ENCODE assay signal across 8 cellular contexts in the genomic region with DNA sequence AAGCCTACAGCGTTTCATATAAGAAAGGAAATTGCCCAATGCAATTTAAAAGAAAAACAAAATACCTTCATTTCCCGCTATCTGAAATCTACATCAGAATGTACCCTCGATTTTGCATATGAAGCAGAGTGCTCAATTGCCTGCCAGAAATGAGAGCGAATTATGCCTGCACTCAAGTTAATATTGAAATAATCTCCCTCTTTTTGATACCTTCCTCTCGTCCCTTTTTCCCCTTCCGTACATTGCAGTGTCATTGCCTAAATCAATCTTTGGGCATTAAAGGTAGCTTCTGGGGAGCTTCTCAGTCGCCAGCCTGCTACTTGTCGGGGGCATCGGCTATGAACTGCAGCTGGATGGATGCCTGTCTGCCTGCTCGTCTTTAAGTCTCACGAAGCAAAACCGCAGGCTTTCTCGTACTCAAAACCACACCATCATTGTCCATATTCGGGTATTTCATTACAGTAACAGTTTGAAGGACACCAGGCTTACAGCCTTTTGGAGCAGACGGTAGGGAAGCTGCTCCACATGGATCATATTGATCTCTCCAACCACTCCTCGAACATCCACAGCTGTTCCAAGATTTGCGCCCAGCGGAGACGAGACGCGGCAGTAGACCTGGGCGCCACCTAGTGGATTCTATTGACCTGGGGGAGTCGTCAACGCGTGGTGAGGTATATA.
DNase-seq lines count a peak whose midpoint lies in the region; ATAC-seq and TF ChIP-seq lines count a peak whose summit lies in the region.

No MANE protein-coding gene starts in this region.

- H3K36me3 Mint-ChIP-seq in WTC11 = no peaks in the 10 kb centered on the region

- TF ChIP-seq CTCF in WTC11 (IDR thresholded peaks at IDR 0.05) = peak; percentile 81
- peak; percentile 95 for TF ChIP-seq CTCF in kidney epithelial cell (IDR thresholded peaks at IDR 0.05; ENCODE audit: insufficient read depth, low read length, poor library complexity, severe bottlenecking)

- H3K9me3 Mint-ChIP-seq in WTC11 = no peaks in the 10 kb centered on the region

- peaks cover 9% of the 10 kb centered on the region; the same call in 1 of the 2 replicates for H3K27me3 Mint-ChIP-seq in WTC11 (ENCODE audit: low read depth)

- peak overlapping the region; percentile 79 for H3K4me3 Mint-ChIP-seq in WTC11

- H3K4me1 Mint-ChIP-seq in WTC11 = peaks cover 31% of the 10 kb centered on the region

- H3K27me3 ChIP-seq in kidney epithelial cell (ENCODE audit: control insufficient read depth, insufficient read depth, low read length) = no peaks in the 10 kb centered on the region

- DNase-seq in AG08396 (ENCODE audit: low spot score) (peak; percentile 67), NCI-H2227 (lab: John Stamatoyannopoulos, UW; ENCODE audit: unreplicated experiment) (peak; percentile 97), WTC11 (ENCODE audit: low spot score) (peak; percentile 88), kidney epithelial cell (ENCODE audit: low read depth) (no peak)
- peak; percentile 65 for DNase-seq in central memory CD4-positive, alpha-beta T cell
- DNase-seq in stimulated activated CD4-positive, alpha-beta T cell treated with anti-CD3 and anti-CD28 coated beads, Interleukin-1b, Interleukin-23, amount 100 ng/mL, for 4 hours (ENCODE audit: low read depth in 2 of 2) = peak; percentile 53 to 59

- ATAC-seq in GM18870 (IDR thresholded peaks at IDR 0.05; ENCODE audit: unreplicated experiment) (peak; percentile 75), HG03135 (IDR thresholded peaks at IDR 0.05; ENCODE audit: unreplicated experiment) (peak; percentile 66), WTC11 (peak; percentile 97)

- POLR2A ChIA-PET in WTC11 (lab: Charles Lee) = interaction anchor here (0.5 to 1.0 kb wide), 4 partner anchors 25 to 332 kb away, joined by 3 to 4 read pairs (median 4); no protein-coding TSS in a partner anchor

- H3K36me3 ChIP-seq in kidney epithelial cell (ENCODE audit: control insufficient read depth, insufficient read depth, low read length) = no peaks in the 10 kb centered on the region

- no peak overlapping the region; the same call in 1 of the 2 replicates for H3K27ac Mint-ChIP-seq in WTC11

- CTCF ChIA-PET in WTC11 (lab: Charles Lee) = interaction anchor here (0.5 to 4.1 kb wide), 100 partner anchors 9 to 1944 kb away, joined by 3 to 44 read pairs (median 4); a partner anchor contains a TSS

- peak overlapping the region; percentile 31 for H3K4me3 ChIP-seq in kidney epithelial cell (ENCODE audit: low read depth, low read length)

TF ChIP-seq in WTC11, 78 proteins besides CTCF, POLR2A, EP300 and RAD21:
- TF ChIP-seq SOX15 (CRISPR knock-in tag; IDR thresholded peaks at IDR 0.05) (no peak), TEAD1 (CRISPR knock-in tag; IDR thresholded peaks at IDR 0.05) (peak; percentile 37; the same call in 1 of the 2 replicates), SMAD3 (CRISPR knock-in tag; IDR thresholded peaks at IDR 0.05; ENCODE audit: borderline replicate concordance) (peak; percentile 49; the same call in 1 of the 2 replicates), ZNF416 (CRISPR knock-in tag; IDR thresholded peaks at IDR 0.05) (no peak), ZNF121 (CRISPR knock-in tag; IDR thresholded peaks at IDR 0.05) (no peak), GTF2I (CRISPR knock-in tag; conservative IDR thresholded peaks at IDR 0.05) (no peak)
- TF ChIP-seq, protein P1, sequence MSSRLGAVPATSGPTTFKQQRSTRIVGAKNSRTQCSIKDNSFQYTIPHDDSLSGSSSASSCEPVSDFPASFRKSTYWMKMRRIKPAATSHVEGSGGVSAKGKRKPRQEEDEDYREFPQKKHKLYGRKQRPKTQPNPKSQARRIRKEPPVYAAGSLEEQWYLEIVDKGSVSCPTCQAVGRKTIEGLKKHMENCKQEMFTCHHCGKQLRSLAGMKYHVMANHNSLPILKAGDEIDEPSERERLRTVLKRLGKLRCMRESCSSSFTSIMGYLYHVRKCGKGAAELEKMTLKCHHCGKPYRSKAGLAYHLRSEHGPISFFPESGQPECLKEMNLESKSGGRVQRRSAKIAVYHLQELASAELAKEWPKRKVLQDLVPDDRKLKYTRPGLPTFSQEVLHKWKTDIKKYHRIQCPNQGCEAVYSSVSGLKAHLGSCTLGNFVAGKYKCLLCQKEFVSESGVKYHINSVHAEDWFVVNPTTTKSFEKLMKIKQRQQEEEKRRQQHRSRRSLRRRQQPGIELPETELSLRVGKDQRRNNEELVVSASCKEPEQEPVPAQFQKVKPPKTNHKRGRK (CRISPR knock-in tag; IDR thresholded peaks at IDR 0.05; ENCODE audit: borderline replicate concordance) = no peak
- TF ChIP-seq, protein P2, sequence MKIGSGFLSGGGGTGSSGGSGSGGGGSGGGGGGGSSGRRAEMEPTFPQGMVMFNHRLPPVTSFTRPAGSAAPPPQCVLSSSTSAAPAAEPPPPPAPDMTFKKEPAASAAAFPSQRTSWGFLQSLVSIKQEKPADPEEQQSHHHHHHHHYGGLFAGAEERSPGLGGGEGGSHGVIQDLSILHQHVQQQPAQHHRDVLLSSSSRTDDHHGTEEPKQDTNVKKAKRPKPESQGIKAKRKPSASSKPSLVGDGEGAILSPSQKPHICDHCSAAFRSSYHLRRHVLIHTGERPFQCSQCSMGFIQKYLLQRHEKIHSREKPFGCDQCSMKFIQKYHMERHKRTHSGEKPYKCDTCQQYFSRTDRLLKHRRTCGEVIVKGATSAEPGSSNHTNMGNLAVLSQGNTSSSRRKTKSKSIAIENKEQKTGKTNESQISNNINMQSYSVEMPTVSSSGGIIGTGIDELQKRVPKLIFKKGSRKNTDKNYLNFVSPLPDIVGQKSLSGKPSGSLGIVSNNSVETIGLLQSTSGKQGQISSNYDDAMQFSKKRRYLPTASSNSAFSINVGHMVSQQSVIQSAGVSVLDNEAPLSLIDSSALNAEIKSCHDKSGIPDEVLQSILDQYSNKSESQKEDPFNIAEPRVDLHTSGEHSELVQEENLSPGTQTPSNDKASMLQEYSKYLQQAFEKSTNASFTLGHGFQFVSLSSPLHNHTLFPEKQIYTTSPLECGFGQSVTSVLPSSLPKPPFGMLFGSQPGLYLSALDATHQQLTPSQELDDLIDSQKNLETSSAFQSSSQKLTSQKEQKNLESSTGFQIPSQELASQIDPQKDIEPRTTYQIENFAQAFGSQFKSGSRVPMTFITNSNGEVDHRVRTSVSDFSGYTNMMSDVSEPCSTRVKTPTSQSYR (CRISPR knock-in tag; IDR thresholded peaks at IDR 0.05) = no peak
- TF ChIP-seq, protein P3, sequence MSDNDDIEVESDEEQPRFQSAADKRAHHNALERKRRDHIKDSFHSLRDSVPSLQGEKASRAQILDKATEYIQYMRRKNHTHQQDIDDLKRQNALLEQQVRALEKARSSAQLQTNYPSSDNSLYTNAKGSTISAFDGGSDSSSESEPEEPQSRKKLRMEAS (CRISPR knock-in tag; IDR thresholded peaks at IDR 0.05) = peak; percentile 37; the same call in 1 of the 2 replicates
TF ChIP-seq in WTC11: peak in this region for 3.
